ENCODE assay signal across 2 cellular contexts in the genomic region with DNA sequence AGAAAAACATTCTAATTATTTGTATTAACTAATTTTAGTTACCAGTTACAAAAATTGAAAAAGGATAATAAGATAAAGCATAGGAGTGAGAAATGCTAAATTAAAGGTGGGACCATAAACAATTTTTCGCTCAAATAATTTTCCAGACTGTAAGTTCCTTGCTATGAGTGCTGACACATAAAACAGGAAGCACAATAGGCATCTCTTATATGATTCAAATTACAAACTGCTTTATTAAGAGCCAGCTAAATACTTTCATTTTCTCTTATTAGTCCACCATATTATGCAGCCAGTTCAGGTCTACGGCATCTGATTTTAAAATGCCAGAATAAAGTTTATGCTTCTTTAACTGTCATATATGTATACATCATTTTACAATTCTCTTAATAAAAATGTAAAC.
TF ChIP-seq lines count a peak whose summit lies in the region.

No MANE protein-coding gene starts in this region.

TF ChIP-seq in liver, 16 proteins besides CTCF, POLR2A, EP300 and RAD21:
- TF ChIP-seq TAF1 (conservative IDR thresholded peaks at IDR 0.05) (no peak), YY1 (IDR thresholded peaks at IDR 0.05) (peak; percentile 31)

TF ChIP-seq in HepG2, 621 proteins besides CTCF, POLR2A, EP300 and RAD21:
- TF ChIP-seq MZF1 (CRISPR knock-in tag; IDR thresholded peaks at IDR 0.05; ENCODE audit: borderline replicate concordance) (no peak), ZNF225 (CRISPR knock-in tag; IDR thresholded peaks at IDR 0.05) (no peak), TOPORS (CRISPR knock-in tag; IDR thresholded peaks at IDR 0.05) (no peak), THAP11 (CRISPR knock-in tag; IDR thresholded peaks at IDR 0.05) (no peak), REPIN1 (CRISPR knock-in tag; IDR thresholded peaks at IDR 0.05; ENCODE audit: borderline replicate concordance, low read depth) (no peak), ZBTB42 (CRISPR knock-in tag; IDR thresholded peaks at IDR 0.05) (no peak), SMAD1 (CRISPR knock-in tag; IDR thresholded peaks at IDR 0.05; ENCODE audit: borderline replicate concordance, low read depth) (no peak)
- TF ChIP-seq, protein P1, sequence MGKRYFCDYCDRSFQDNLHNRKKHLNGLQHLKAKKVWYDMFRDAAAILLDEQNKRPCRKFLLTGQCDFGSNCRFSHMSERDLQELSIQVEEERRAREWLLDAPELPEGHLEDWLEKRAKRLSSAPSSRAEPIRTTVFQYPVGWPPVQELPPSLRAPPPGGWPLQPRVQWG (CRISPR knock-in tag; IDR thresholded peaks at IDR 0.05; ENCODE audit: borderline replicate concordance, low read depth) = no peak
- TF ChIP-seq, protein P2, sequence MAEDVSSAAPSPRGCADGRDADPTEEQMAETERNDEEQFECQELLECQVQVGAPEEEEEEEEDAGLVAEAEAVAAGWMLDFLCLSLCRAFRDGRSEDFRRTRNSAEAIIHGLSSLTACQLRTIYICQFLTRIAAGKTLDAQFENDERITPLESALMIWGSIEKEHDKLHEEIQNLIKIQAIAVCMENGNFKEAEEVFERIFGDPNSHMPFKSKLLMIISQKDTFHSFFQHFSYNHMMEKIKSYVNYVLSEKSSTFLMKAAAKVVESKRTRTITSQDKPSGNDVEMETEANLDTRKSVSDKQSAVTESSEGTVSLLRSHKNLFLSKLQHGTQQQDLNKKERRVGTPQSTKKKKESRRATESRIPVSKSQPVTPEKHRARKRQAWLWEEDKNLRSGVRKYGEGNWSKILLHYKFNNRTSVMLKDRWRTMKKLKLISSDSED (CRISPR knock-in tag; IDR thresholded peaks at IDR 0.05) = no peak
